In the genomic region with DNA sequence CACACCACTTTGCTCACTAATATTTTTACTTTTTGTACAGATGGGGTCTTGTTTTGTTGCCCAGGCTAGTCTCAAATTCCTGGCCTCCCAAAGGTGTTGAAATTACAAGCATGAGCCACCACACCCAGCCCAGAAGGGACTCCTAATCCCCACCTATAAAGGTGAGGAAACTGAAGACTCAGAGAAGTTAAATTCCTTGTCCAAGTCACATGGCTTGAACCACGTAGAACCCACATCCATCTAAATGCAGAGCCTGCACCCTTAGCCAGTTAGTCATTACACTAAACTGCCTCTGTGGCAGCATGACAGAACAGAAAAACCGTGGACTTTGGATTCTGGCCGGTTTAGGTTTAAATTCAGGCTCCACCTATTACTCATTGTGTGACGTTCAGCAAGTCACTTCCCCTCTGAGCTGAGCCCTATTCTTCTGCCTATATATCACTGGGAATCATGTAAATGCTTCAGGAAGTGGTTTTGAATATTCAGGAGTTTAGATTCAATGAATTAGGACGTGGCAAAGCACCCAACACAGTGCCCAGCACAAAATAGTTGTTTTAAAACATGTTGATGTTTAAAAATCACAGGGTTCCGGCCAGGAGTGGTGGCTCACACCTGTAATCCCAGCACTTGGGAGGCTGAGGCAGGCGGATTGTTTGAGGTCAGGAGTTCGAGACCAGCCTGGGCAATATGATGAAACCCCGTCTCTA, we compare ENCODE assay signal across 1 cellular context.
A peak's percentile ranks its signal among the peaks of the same experiment; 100 is the strongest.
TF ChIP-seq lines count a peak whose summit lies in the region.

No MANE protein-coding gene starts in this region.

TF ChIP-seq in HepG2, 621 proteins besides CTCF, POLR2A, EP300 and RAD21 (continued from another document and continues in another):
- TF ChIP-seq, protein P1, sequence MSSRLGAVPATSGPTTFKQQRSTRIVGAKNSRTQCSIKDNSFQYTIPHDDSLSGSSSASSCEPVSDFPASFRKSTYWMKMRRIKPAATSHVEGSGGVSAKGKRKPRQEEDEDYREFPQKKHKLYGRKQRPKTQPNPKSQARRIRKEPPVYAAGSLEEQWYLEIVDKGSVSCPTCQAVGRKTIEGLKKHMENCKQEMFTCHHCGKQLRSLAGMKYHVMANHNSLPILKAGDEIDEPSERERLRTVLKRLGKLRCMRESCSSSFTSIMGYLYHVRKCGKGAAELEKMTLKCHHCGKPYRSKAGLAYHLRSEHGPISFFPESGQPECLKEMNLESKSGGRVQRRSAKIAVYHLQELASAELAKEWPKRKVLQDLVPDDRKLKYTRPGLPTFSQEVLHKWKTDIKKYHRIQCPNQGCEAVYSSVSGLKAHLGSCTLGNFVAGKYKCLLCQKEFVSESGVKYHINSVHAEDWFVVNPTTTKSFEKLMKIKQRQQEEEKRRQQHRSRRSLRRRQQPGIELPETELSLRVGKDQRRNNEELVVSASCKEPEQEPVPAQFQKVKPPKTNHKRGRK (CRISPR knock-in tag; IDR thresholded peaks at IDR 0.05), result no peak
- no peak for TF ChIP-seq FOXP4 (CRISPR knock-in tag; IDR thresholded peaks at IDR 0.05)
- TF ChIP-seq KIAA2018 (CRISPR knock-in tag; IDR thresholded peaks at IDR 0.05; ENCODE audit: borderline replicate concordance), result no peak
- no peak for TF ChIP-seq KDM1A (CRISPR knock-in tag; IDR thresholded peaks at IDR 0.05)
- TF ChIP-seq ZFP36L2 (CRISPR knock-in tag; IDR thresholded peaks at IDR 0.05), result no peak
- TF ChIP-seq, protein P2, sequence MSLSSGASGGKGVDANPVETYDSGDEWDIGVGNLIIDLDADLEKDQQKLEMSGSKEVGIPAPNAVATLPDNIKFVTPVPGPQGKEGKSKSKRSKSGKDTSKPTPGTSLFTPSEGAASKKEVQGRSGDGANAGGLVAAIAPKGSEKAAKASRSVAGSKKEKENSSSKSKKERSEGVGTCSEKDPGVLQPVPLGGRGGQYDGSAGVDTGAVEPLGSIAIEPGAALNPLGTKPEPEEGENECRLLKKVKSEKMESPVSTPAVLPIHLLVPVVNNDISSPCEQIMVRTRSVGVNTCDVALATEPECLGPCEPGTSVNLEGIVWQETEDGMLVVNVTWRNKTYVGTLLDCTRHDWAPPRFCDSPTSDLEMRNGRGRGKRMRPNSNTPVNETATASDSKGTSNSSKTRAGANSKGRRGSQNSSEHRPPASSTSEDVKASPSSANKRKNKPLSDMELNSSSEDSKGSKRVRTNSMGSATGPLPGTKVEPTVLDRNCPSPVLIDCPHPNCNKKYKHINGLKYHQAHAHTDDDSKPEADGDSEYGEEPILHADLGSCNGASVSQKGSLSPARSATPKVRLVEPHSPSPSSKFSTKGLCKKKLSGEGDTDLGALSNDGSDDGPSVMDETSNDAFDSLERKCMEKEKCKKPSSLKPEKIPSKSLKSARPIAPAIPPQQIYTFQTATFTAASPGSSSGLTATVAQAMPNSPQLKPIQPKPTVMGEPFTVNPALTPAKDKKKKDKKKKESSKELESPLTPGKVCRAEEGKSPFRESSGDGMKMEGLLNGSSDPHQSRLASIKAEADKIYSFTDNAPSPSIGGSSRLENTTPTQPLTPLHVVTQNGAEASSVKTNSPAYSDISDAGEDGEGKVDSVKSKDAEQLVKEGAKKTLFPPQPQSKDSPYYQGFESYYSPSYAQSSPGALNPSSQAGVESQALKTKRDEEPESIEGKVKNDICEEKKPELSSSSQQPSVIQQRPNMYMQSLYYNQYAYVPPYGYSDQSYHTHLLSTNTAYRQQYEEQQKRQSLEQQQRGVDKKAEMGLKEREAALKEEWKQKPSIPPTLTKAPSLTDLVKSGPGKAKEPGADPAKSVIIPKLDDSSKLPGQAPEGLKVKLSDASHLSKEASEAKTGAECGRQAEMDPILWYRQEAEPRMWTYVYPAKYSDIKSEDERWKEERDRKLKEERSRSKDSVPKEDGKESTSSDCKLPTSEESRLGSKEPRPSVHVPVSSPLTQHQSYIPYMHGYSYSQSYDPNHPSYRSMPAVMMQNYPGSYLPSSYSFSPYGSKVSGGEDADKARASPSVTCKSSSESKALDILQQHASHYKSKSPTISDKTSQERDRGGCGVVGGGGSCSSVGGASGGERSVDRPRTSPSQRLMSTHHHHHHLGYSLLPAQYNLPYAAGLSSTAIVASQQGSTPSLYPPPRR (CRISPR knock-in tag; IDR thresholded peaks at IDR 0.05; ENCODE audit: borderline replicate concordance), result no peak
- TF ChIP-seq KLF9 (CRISPR knock-in tag; IDR thresholded peaks at IDR 0.05; ENCODE audit: low read depth), result no peak
- TF ChIP-seq ZFAT (CRISPR knock-in tag; conservative IDR thresholded peaks at IDR 0.05), result no peak
- TF ChIP-seq ZNF136 (CRISPR knock-in tag; IDR thresholded peaks at IDR 0.05; ENCODE audit: low read depth), result no peak
- TF ChIP-seq ZNF180 (CRISPR knock-in tag; IDR thresholded peaks at IDR 0.05; ENCODE audit: borderline replicate concordance, low read depth), result no peak
- TF ChIP-seq ZNF331 (CRISPR knock-in tag; IDR thresholded peaks at IDR 0.05), result peak; percentile 81
- TF ChIP-seq ZNF891 (CRISPR knock-in tag; IDR thresholded peaks at IDR 0.05), result no peak
- no peak for TF ChIP-seq PHF8 (CRISPR knock-in tag; IDR thresholded peaks at IDR 0.05)
- no peak for TF ChIP-seq ELF1 (CRISPR knock-in tag; IDR thresholded peaks at IDR 0.05)
- TF ChIP-seq STAG1 (CRISPR knock-in tag; IDR thresholded peaks at IDR 0.05), result no peak
- no peak for TF ChIP-seq RELA (CRISPR knock-in tag; IDR thresholded peaks at IDR 0.05)
- TF ChIP-seq ZNF34 (CRISPR knock-in tag; IDR thresholded peaks at IDR 0.05; ENCODE audit: borderline replicate concordance), result no peak
- no peak for TF ChIP-seq ZNF556 (CRISPR knock-in tag; IDR thresholded peaks at IDR 0.05; ENCODE audit: borderline replicate concordance)
- TF ChIP-seq ZFX (CRISPR knock-in tag; IDR thresholded peaks at IDR 0.05; ENCODE audit: low read depth), result no peak
- 0 out of 2 replicates have a peak, but pooled peaks have one; percentile 56 for TF ChIP-seq ELF4 (CRISPR knock-in tag; IDR thresholded peaks at IDR 0.05; ENCODE audit: borderline replicate concordance)
- TF ChIP-seq ZNF788 (CRISPR knock-in tag; IDR thresholded peaks at IDR 0.05; ENCODE audit: borderline replicate concordance), result peak; percentile 67; the same call in 1 of the 2 replicates
- TF ChIP-seq, protein P3, sequence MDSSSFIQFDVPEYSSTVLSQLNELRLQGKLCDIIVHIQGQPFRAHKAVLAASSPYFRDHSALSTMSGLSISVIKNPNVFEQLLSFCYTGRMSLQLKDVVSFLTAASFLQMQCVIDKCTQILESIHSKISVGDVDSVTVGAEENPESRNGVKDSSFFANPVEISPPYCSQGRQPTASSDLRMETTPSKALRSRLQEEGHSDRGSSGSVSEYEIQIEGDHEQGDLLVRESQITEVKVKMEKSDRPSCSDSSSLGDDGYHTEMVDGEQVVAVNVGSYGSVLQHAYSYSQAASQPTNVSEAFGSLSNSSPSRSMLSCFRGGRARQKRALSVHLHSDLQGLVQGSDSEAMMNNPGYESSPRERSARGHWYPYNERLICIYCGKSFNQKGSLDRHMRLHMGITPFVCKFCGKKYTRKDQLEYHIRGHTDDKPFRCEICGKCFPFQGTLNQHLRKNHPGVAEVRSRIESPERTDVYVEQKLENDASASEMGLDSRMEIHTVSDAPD (CRISPR knock-in tag; IDR thresholded peaks at IDR 0.05), result no peak
- TF ChIP-seq, protein P4, sequence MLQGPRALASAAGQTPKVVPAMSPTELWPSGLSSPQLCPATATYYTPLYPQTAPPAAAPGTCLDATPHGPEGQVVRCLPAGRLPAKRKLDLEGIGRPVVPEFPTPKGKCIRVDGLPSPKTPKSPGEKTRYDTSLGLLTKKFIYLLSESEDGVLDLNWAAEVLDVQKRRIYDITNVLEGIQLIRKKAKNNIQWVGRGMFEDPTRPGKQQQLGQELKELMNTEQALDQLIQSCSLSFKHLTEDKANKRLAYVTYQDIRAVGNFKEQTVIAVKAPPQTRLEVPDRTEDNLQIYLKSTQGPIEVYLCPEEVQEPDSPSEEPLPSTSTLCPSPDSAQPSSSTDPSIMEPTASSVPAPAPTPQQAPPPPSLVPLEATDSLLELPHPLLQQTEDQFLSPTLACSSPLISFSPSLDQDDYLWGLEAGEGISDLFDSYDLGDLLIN (CRISPR knock-in tag; IDR thresholded peaks at IDR 0.05; ENCODE audit: borderline replicate concordance), result no peak
- TF ChIP-seq ZNF644 (CRISPR knock-in tag; IDR thresholded peaks at IDR 0.05; ENCODE audit: low read depth), result 0 out of 2 replicates have a peak, but pooled peaks have one; percentile 58
- no peak; the same call in 1 of the 2 replicates for TF ChIP-seq TFDP1 (CRISPR knock-in tag; IDR thresholded peaks at IDR 0.05; ENCODE audit: borderline replicate concordance)
- no peak for TF ChIP-seq ZBTB26 (CRISPR knock-in tag; IDR thresholded peaks at IDR 0.05; ENCODE audit: borderline replicate concordance)
- TF ChIP-seq ZNF614 (CRISPR knock-in tag; IDR thresholded peaks at IDR 0.05; ENCODE audit: borderline replicate concordance), result peak; percentile 95
